Comparison of ENCODE assay signal across 18 cellular contexts in genomic region chr1:228157381-228158126, GRCh38. TPM values are rescaled to one million over a fixed set of nuclear protein-coding genes. Genes with fewer than 3 reads are reported as not detected.
DNase-seq lines count a peak whose midpoint lies in the region; ATAC-seq, FAIRE-seq and TF ChIP-seq lines count a peak whose summit lies in the region.
"Had no signal": no experiment of that assay in that cellular context is flagged by ENCODE, and none has a peak within 500 bp of the region (broad histone marks: within the 10 kb centered on the region; RNA-seq: fewer than 3 reads in every experiment).

No MANE protein-coding gene starts in this region.

- H2BK5ac ChIP-seq in IMR-90 (ENCODE audit: low read depth, low read length, poor library complexity, severe bottlenecking) = no peak overlapping the region
- 0 out of 2 replicates have a peak overlapping the region, but pooled peaks have one; percentile 60 for H2BK5ac ChIP-seq in H1 (ENCODE audit: low read depth, low read length)

- H3K14ac ChIP-seq in IMR-90 (replicated peaks; ENCODE audit: low read depth, low read length) (no peak overlapping the region), H1 (ENCODE audit: insufficient read length) (no peak overlapping the region)

- H3K36me3 Mint-ChIP-seq in activated CD8-positive, alpha-beta memory T cell treated with anti-CD3 and anti-CD28 coated beads, Interleukin-2, amount 10 ng/mL, durations not matched to agents 7 days and 5 days = no peaks in the 10 kb centered on the region
- H3K36me3 Mint-ChIP-seq: mesothelial cell of epicardium, neural progenitor cell had no signal

- no TSS peak for BruUV-seq in IMR-90 (replicated peaks; lab: Mats Ljungman, UMichigan)

- dilution Hi-C loops in IMR-90 (cut with HindIII; ENCODE audit: low sequenced_read_pairs, unreplicated experiment) = no loop called here

- no peaks in the 10 kb centered on the region for H3K36me3 ChIP-seq in IMR-90 (ENCODE audit: control insufficient read depth, insufficient read depth, low read length)
- H3K36me3 ChIP-seq in H1 (ENCODE audit: control insufficient read depth in 2 of 4, insufficient read depth in 4 of 4, low read length in 3 of 4) = no peaks in the 10 kb centered on the region
- no peaks in the 10 kb centered on the region for H3K36me3 ChIP-seq in ovary
- H3K36me3 ChIP-seq: neural progenitor cell had no signal

- peak; percentile 64 for ATAC-seq in activated CD8-positive, alpha-beta memory T cell treated with anti-CD3 and anti-CD28 coated beads, Interleukin-2, amount 10 ng/mL, durations not matched to agents 7 days and 5 days
- no peak for ATAC-seq in IMR-90 (ENCODE audit: low read depth)
- no peak for ATAC-seq in GM19455 (IDR thresholded peaks at IDR 0.05; ENCODE audit: unreplicated experiment)
- ATAC-seq in HG03520 (IDR thresholded peaks at IDR 0.05; ENCODE audit: unreplicated experiment) = no peak
- ATAC-seq: HCT116 had no signal

- H3K79me2 ChIP-seq in H1 (ENCODE audit: control insufficient read depth in 1 of 2, insufficient read depth in 2 of 2, low read length in 2 of 2) = no peaks in the 10 kb centered on the region

- TF ChIP-seq RAD21 in IMR-90 (IDR thresholded peaks at IDR 0.05; ENCODE audit: low read length) (no peak), H1 (IDR thresholded peaks at IDR 0.05 in 1 of 2, conservative IDR thresholded peaks at IDR 0.05 in 1 of 2; ENCODE audit: low read depth in 2 of 2, low read length in 2 of 2) (no peak)

- H3K4me1 ChIP-seq in IMR-90 (ENCODE audit: control insufficient read depth, insufficient read depth, low read length) (peaks cover 4% of the 10 kb centered on the region), H1 (replicated peaks in 1 of 4; ENCODE audit: control insufficient read depth in 3 of 4, insufficient read depth in 4 of 4, low read length in 3 of 4) (peaks cover 0 to 7% (median 4%) of the 10 kb centered on the region in 4 experiments; a peak in 6 of 7 replicates), ovary (ENCODE audit: insufficient read depth) (peaks cover 6% of the 10 kb centered on the region)

- WGBS in IMR-90 (ENCODE audit: extremely low coverage in 2 of 2, insufficient read length in 1 of 2), 2 experiments = 72% methylated on average over 21 of the region's 54 CpGs; no CpG with 5 or more reads in 1 of the 2 experiments
- 94% methylated on average over 43 of the region's 54 CpGs; no CpG with 5 or more reads in 1 of the 2 experiments for WGBS in H1 (ENCODE audit: extremely low coverage in 1 of 2, insufficient coverage in 1 of 2, insufficient read length in 1 of 2, insufficient replicate concordance in 2 of 2, low coverage in 1 of 2, low lambda C conversion rate in 2 of 2, missing lambda C conversion rate in 1 of 2), 2 experiments
- 53 to 69% (median 58%) methylated on average over 41 to 54 of the region's 54 CpGs for WGBS in ovary, 3 donors

- H3K27me3 ChIP-seq in IMR-90 (ENCODE audit: control insufficient read depth, insufficient read depth, low read length) (no peaks in the 10 kb centered on the region), H1 (replicated peaks in 1 of 4; ENCODE audit: control insufficient read depth in 3 of 4, extremely low read depth in 1 of 4, insufficient read depth in 3 of 4, low read length in 3 of 4) (peaks cover 0 to 5% (median 1%) of the 10 kb centered on the region in 4 experiments; a peak in 4 of 7 replicates), ovary (no peaks in the 10 kb centered on the region)
- H3K27me3 ChIP-seq: neural progenitor cell had no signal

- no peak overlapping the region for H3K23ac ChIP-seq in IMR-90 (ENCODE audit: low read depth, low read length)
- no peak overlapping the region for H3K23ac ChIP-seq in H1 (ENCODE audit: insufficient read length)

- TF ChIP-seq POLR2A in IMR-90 (IDR thresholded peaks at IDR 0.05; ENCODE audit: low read depth, low read length) (no peak), H1 (IDR thresholded peaks at IDR 0.05; ENCODE audit: control extremely low read depth in 1 of 2, low read depth in 2 of 2, low read length in 2 of 2) (no peak), ovary (IDR thresholded peaks at IDR 0.05) (no peak)

- intact Hi-C loops in IMR-90 (cut with micrococcal nuclease) = no loop called here
- intact Hi-C loops in ovary (cut with DNase I) = no loop called here

- H3K9ac ChIP-seq in IMR-90 (ENCODE audit: low read depth, low read length) = no peak overlapping the region
- no peak overlapping the region for H3K9ac ChIP-seq in H1 (replicated peaks in 1 of 4; ENCODE audit: extremely low read depth in 1 of 4, low read depth in 3 of 4, low read length in 3 of 4)
- H3K9ac ChIP-seq: neural progenitor cell had no signal

- TF ChIP-seq CTCF in IMR-90 (conservative IDR thresholded peaks at IDR 0.05; ENCODE audit: low read depth, low read length) (no peak), H1 (IDR thresholded peaks at IDR 0.05; ENCODE audit: control extremely low read depth in 1 of 3, insufficient read depth in 1 of 3, low read depth in 1 of 3, low read length in 3 of 3) (no peak), ovary (IDR thresholded peaks at IDR 0.05) (no peak)

- H3K27ac Mint-ChIP-seq in activated CD8-positive, alpha-beta memory T cell treated with anti-CD3 and anti-CD28 coated beads, Interleukin-2, amount 10 ng/mL, durations not matched to agents 7 days and 5 days = peak overlapping the region; percentile 75
- H3K27ac Mint-ChIP-seq: mesothelial cell of epicardium, neural progenitor cell had no signal

- H3K4me2 ChIP-seq in IMR-90 (ENCODE audit: low read depth, low read length) = no peak overlapping the region
- H3K4me2 ChIP-seq in H1 (ENCODE audit: insufficient read depth in 1 of 2, low read depth in 2 of 2, low read length in 2 of 2) = peak overlapping the region in 1 of 2 experiments; percentile 13; a peak in 1 of 4 replicates
- H3K4me2 ChIP-seq: neural progenitor cell had no signal

- POLR2A ChIA-PET in IMR-90 (lab: Charles Lee; ENCODE audit: unreplicated experiment) (no interaction called here), H1 (lab: Charles Lee; ENCODE audit: partially characterized antibody) (interaction anchor here (0.7 to 2.0 kb wide), 3 partner anchors 9 to 56 kb away, joined by 3 to 10 read pairs (median 3); partner anchors contain the start of gene IBA57)

- H2BK12ac ChIP-seq in H1 (ENCODE audit: low read depth, low read length) = no peak overlapping the region

- H2AFZ ChIP-seq in IMR-90 (replicated peaks; ENCODE audit: low read length, poor library complexity) (peak overlapping the region; percentile 8), H1 (ENCODE audit: low read length) (no peak overlapping the region)
- H2AFZ ChIP-seq: neural progenitor cell had no signal

- no peaks in the 10 kb centered on the region for H3K27me3 Mint-ChIP-seq in activated CD8-positive, alpha-beta memory T cell treated with anti-CD3 and anti-CD28 coated beads, Interleukin-2, amount 10 ng/mL, durations not matched to agents 7 days and 5 days

- H2BK20ac ChIP-seq in IMR-90 (ENCODE audit: low read depth, low read length) (no peak overlapping the region), H1 (ENCODE audit: low read length) (no peak overlapping the region)

- H2BK15ac ChIP-seq in IMR-90 (ENCODE audit: low read depth, low read length) (no peak overlapping the region), H1 (ENCODE audit: low read length) (no peak overlapping the region)

- H4K5ac ChIP-seq in IMR-90 (ENCODE audit: low read depth, low read length) (no peak overlapping the region), H1 (ENCODE audit: insufficient read length, low read depth, low read length) (no peak overlapping the region)

- H3K9me3 Mint-ChIP-seq in activated CD8-positive, alpha-beta memory T cell treated with anti-CD3 and anti-CD28 coated beads, Interleukin-2, amount 10 ng/mL, durations not matched to agents 7 days and 5 days (ENCODE audit: low read depth) = no peaks in the 10 kb centered on the region
- H3K9me3 Mint-ChIP-seq: mesothelial cell of epicardium, neural progenitor cell had no signal

- H3K23me2 ChIP-seq in H1 (ENCODE audit: low read depth, low read length) = no peaks in the 10 kb centered on the region

- no peaks in the 10 kb centered on the region; the same call in 1 of the 2 replicates for H4K20me1 ChIP-seq in IMR-90 (ENCODE audit: insufficient read depth, low read length)
- H4K20me1 ChIP-seq in H1 (replicated peaks in 1 of 2; ENCODE audit: control insufficient read depth in 1 of 2, insufficient read depth in 2 of 2, low read length in 2 of 2) = peaks cover 1 to 4% of the 10 kb centered on the region in 2 experiments

- CTCF ChIA-PET in activated CD8-positive, alpha-beta memory T cell treated with anti-CD3 and anti-CD28 coated beads, Interleukin-2, amount 10 ng/mL, durations not matched to agents 7 days and 5 days (lab: Charles Lee) = interaction anchor here (1.3 to 2.8 kb wide), 3 partner anchors 9 to 47 kb away, joined by 3 to 19 read pairs (median 4); partner anchors contain the start of genes GUK1 and IBA57
- CTCF ChIA-PET in IMR-90 (lab: Yijun Ruan, JAX) = no interaction called here
- CTCF ChIA-PET in H1 (lab: Charles Lee; ENCODE audit: partially characterized antibody) = interaction anchor here (1.0 kb wide), 2 partner anchors 25 to 70 kb away, joined by 3 read pairs; no protein-coding TSS in a partner anchor

- no peak overlapping the region for H3K18ac ChIP-seq in IMR-90 (ENCODE audit: low read depth, low read length)
- no peak overlapping the region for H3K18ac ChIP-seq in H1 (ENCODE audit: extremely low read depth, low read length)

- no peak overlapping the region for H2AK5ac ChIP-seq in IMR-90 (ENCODE audit: low read depth, low read length)
- no peak overlapping the region for H2AK5ac ChIP-seq in H1 (ENCODE audit: low read depth, low read length)

- no peak overlapping the region for H4K8ac ChIP-seq in IMR-90 (ENCODE audit: low read depth in 2 of 2, low read length in 2 of 2)
- no peak overlapping the region for H4K8ac ChIP-seq in H1 (ENCODE audit: extremely low read depth, insufficient read depth, low read length)

- H2BK120ac ChIP-seq in IMR-90 (ENCODE audit: low read depth, low read length) (no peak overlapping the region), H1 (replicated peaks; ENCODE audit: low read depth, low read length) (no peak overlapping the region)

- H3K9me1 ChIP-seq in IMR-90 (ENCODE audit: insufficient read depth, low read length) = peaks cover 14% of the 10 kb centered on the region; the same call in 1 of the 2 replicates

- H3K56ac ChIP-seq in IMR-90 (ENCODE audit: extremely low read depth, insufficient read depth, low read length) (no peak overlapping the region), H1 (replicated peaks; ENCODE audit: insufficient read length, low read depth, low read length) (no peak overlapping the region)

- H3K27ac ChIP-seq in IMR-90 (ENCODE audit: insufficient read depth, low read length) (no peak overlapping the region), H1 (ENCODE audit: low read depth, low read length) (no peak overlapping the region), ovary (no peak overlapping the region)
- H3K27ac ChIP-seq: neural progenitor cell had no signal

- peaks cover 5 to 10% of the 10 kb centered on the region in 2 experiments; a peak in 2 of 4 replicates for H3K79me1 ChIP-seq in IMR-90 (ENCODE audit: low read depth in 1 of 2, low read length in 2 of 2)
- 0 out of 2 replicates have a peak, but pooled peaks cover 2% of the 10 kb centered on the region for H3K79me1 ChIP-seq in H1 (ENCODE audit: low read depth, low read length)

- TF ChIP-seq EP300 in H1 (IDR thresholded peaks at IDR 0.05; ENCODE audit: borderline replicate concordance in 1 of 2, low read depth in 2 of 2, low read length in 2 of 2) (no peak), ovary (IDR thresholded peaks at IDR 0.05) (no peak)

- H4K91ac ChIP-seq in IMR-90 (ENCODE audit: insufficient read depth, low read depth, low read length) = no peak overlapping the region
- no peak overlapping the region for H4K91ac ChIP-seq in H1 (replicated peaks; ENCODE audit: insufficient read length, low read length)

- no peak overlapping the region for H3K4me3 ChIP-seq in IMR-90 (ENCODE audit: insufficient read depth, low read depth, low read length)
- no peak overlapping the region for H3K4me3 ChIP-seq in H1 (ENCODE audit: extremely low read depth in 1 of 4, insufficient read depth in 2 of 4, low read depth in 3 of 4, low read length in 4 of 4)
- no peak overlapping the region for H3K4me3 ChIP-seq in ovary
- H3K4me3 ChIP-seq: neural progenitor cell had no signal

- peak; percentile 73 for DNase-seq in activated CD8-positive, alpha-beta memory T cell treated with anti-CD3 and anti-CD28 coated beads, Interleukin-2, amount 10 ng/mL, durations not matched to agents 7 days and 5 days
- no peak for DNase-seq in activated CD8-positive, alpha-beta memory T cell treated with anti-CD3 and anti-CD28 coated beads, Interleukin-2, amount 50 U/mL, for 48 hours
- DNase-seq in IMR-90 (no peak), H1 (ENCODE audit: low read depth in 1 of 2, low spot score in 2 of 2) (no peak), ovary (peak in 4 of 5 donors; percentile 21 to 39 (median 25)), superior temporal gyrus (ENCODE audit: extremely low spot score) (no peak)
- DNase-seq: central memory CD4-positive, alpha-beta T cell; erythroblast; NCI-H1417 treated with DMSO at 0.1 percent for 48 hours; NCI-H510A had no signal

- no peak for FAIRE-seq in H1 (lab: Jason Lieb, UNC)
- FAIRE-seq: A204.1, frontal cortex, GM18507 had no signal

- H3K4me3 Mint-ChIP-seq in activated CD8-positive, alpha-beta memory T cell treated with anti-CD3 and anti-CD28 coated beads, Interleukin-2, amount 10 ng/mL, durations not matched to agents 7 days and 5 days = peak overlapping the region; percentile 5
- H3K4me3 Mint-ChIP-seq: mesothelial cell of epicardium, neural progenitor cell had no signal

- in situ Hi-C loops in IMR-90 (cut with MboI; ENCODE audit: low sequenced_read_pairs) = no loop called here

- no peak overlapping the region for H3K4ac ChIP-seq in IMR-90 (ENCODE audit: low read depth, low read length)
- H3K4ac ChIP-seq in H1 (replicated peaks; ENCODE audit: insufficient read length, low read depth, low read length) = no peak overlapping the region

- no peak overlapping the region for H2AK9ac ChIP-seq in IMR-90 (replicated peaks; ENCODE audit: low read depth, low read length, poor library complexity)

- H3K9me3 ChIP-seq in IMR-90 (ENCODE audit: control insufficient read depth, insufficient read depth, low read length) = no peaks in the 10 kb centered on the region
- H3K9me3 ChIP-seq in H1 (ENCODE audit: insufficient read depth in 2 of 2, low read depth in 1 of 2, low read length in 1 of 2) = no peaks in the 10 kb centered on the region
- H3K9me3 ChIP-seq in ovary = no peaks in the 10 kb centered on the region

- H3K4me1 Mint-ChIP-seq in activated CD8-positive, alpha-beta memory T cell treated with anti-CD3 and anti-CD28 coated beads, Interleukin-2, amount 10 ng/mL, durations not matched to agents 7 days and 5 days = peaks cover 30% of the 10 kb centered on the region

RNA-seq across cellular contexts. Expression of gene GJC2, which starts 7.8 kb away (rescaled TPM):
- 1 to 10 TPM; 1.1 to 1.8 TPM for total RNA-seq in activated CD8-positive, alpha-beta memory T cell treated with anti-CD3 and anti-CD28 coated beads, Interleukin-2, amount 10 ng/mL, durations not matched to agents 7 days and 5 days
- 1.1 and 1.4 TPM in 2 replicates for total RNA-seq in IMR-90 (2012; rRNA removed)
- 1.7 and 2.6 TPM in 2 replicates for polyA plus RNA-seq in IMR-90 (2012; rRNA removed)
- 1.5 and 2.6 TPM in 2 replicates for polyA plus RNA-seq in IMR-90 (2012; cell fraction: cytosol; rRNA removed)
- polyA plus RNA-seq in IMR-90 (2012; cell fraction: nucleus; rRNA removed; ENCODE audit: low replicate concordance) = 2.1 and 4.8 TPM in 2 replicates
- total RNA-seq in H1 (2021; fragmentation: NEBNext Ultra II Directional; extraction: Animal tissue kit (Norgen Biotek cat#: 25700)) = 0.54 and 0.55 TPM in 2 replicates
- polyA plus RNA-seq in H1 (2011; rRNA removed) = 0.17 and 0.28 TPM in 2 replicates
- 0.27 TPM for polyA plus RNA-seq in H1 (2011; cell fraction: cytosol; rRNA removed)
- 0.54 TPM for polyA plus RNA-seq in H1 (2011; cell fraction: nucleus; rRNA removed)
- 0.25 to 0.57 TPM (median 0.40 TPM) in 4 replicates for polyA plus RNA-seq in H1 (2012, experiment 1 of 2)
- polyA plus RNA-seq in H1 (2012, experiment 2 of 2) = 0.10 TPM
- polyA plus RNA-seq in H1 (2013, experiment 1 of 2) = 0.36 TPM
- polyA plus RNA-seq in H1 (2013, experiment 2 of 2) = 0.40 TPM
- 0.16 and 0.22 TPM in 2 replicates for polyA minus RNA-seq in H1 (2011; rRNA and poly(A)+ RNA removed)
- not detected for polyA minus RNA-seq in H1 (2011; cell fraction: cytosol; rRNA and poly(A)+ RNA removed)
- polyA minus RNA-seq in H1 (2011; cell fraction: nucleus; rRNA and poly(A)+ RNA removed) = 0.60 TPM
- total RNA-seq in ovary = 10 to 100 TPM in 2 of 7 donors, 1 to 10 TPM in 5; 2.2 to 12.6 (median 8.0) TPM
- 1 to 10 TPM in 1 of 2 donors, under 1 TPM in 1; 0.18 to 2.3 TPM for polyA plus RNA-seq in ovary

RNA-seq across cellular contexts. Expression of gene IBA57, which starts 8.1 kb away (rescaled TPM):
- 1 to 10 TPM; 6.8 to 8.5 TPM for total RNA-seq in activated CD8-positive, alpha-beta memory T cell treated with anti-CD3 and anti-CD28 coated beads, Interleukin-2, amount 10 ng/mL, durations not matched to agents 7 days and 5 days
- total RNA-seq in IMR-90 (2012; rRNA removed) (1.7 and 2.0 TPM in 2 replicates), ovary (10 to 100 TPM in 4 of 7 donors, 1 to 10 TPM in 3; 3.7 to 14.5 (median 11.1) TPM)
- polyA plus RNA-seq in IMR-90 (2012; rRNA removed) (2.6 TPM in 2 replicates), H1 (2011; rRNA removed) (2.6 and 5.3 TPM in 2 replicates), ovary (1 to 10 TPM; 2.8 to 5.8 TPM)
- polyA plus RNA-seq in IMR-90 (2012; cell fraction: cytosol; rRNA removed) = 3.8 and 4.0 TPM in 2 replicates
- 4.9 and 9.5 TPM in 2 replicates for polyA plus RNA-seq in IMR-90 (2012; cell fraction: nucleus; rRNA removed; ENCODE audit: low replicate concordance)
- total RNA-seq in H1 (2021; fragmentation: NEBNext Ultra II Directional; extraction: Animal tissue kit (Norgen Biotek cat#: 25700)) = 5.9 and 7.8 TPM in 2 replicates
- polyA plus RNA-seq in H1 (2011; cell fraction: cytosol; rRNA removed) = 4.6 TPM
- polyA plus RNA-seq in H1 (2011; cell fraction: nucleus; rRNA removed) = 7.1 TPM
- polyA plus RNA-seq in H1 (2012, experiment 1 of 2) = 2.9 to 3.9 TPM (median 3.6 TPM) in 4 replicates
- polyA plus RNA-seq in H1 (2012, experiment 2 of 2) = 1.6 TPM
- polyA plus RNA-seq in H1 (2013, experiment 1 of 2) = 2.3 TPM
- 2.3 TPM for polyA plus RNA-seq in H1 (2013, experiment 2 of 2)
- 3.2 and 3.3 TPM in 2 replicates for polyA minus RNA-seq in H1 (2011; rRNA and poly(A)+ RNA removed)
- polyA minus RNA-seq in H1 (2011; cell fraction: cytosol; rRNA and poly(A)+ RNA removed) = 2.8 TPM
- polyA minus RNA-seq in H1 (2011; cell fraction: nucleus; rRNA and poly(A)+ RNA removed) = 8.4 TPM

RNA-seq across cellular contexts. Expression of gene GUK1, which starts 17.5 kb away (rescaled TPM):
- 100 to 1,000 TPM; 262 to 325 TPM for total RNA-seq in activated CD8-positive, alpha-beta memory T cell treated with anti-CD3 and anti-CD28 coated beads, Interleukin-2, amount 10 ng/mL, durations not matched to agents 7 days and 5 days
- 465 and 524 TPM in 2 replicates for total RNA-seq in IMR-90 (2012; rRNA removed)
- polyA plus RNA-seq in IMR-90 (2012; rRNA removed) = 548 and 630 TPM in 2 replicates
- 522 and 1,067 TPM in 2 replicates for polyA plus RNA-seq in IMR-90 (2012; cell fraction: cytosol; rRNA removed)
- 571 and 1,090 TPM in 2 replicates for polyA plus RNA-seq in IMR-90 (2012; cell fraction: nucleus; rRNA removed; ENCODE audit: low replicate concordance)
- total RNA-seq in H1 (2021; fragmentation: NEBNext Ultra II Directional; extraction: Animal tissue kit (Norgen Biotek cat#: 25700)) = 68.5 TPM in 2 replicates
- 182 and 183 TPM in 2 replicates for polyA plus RNA-seq in H1 (2011; rRNA removed)
- 167 TPM for polyA plus RNA-seq in H1 (2011; cell fraction: cytosol; rRNA removed)
- polyA plus RNA-seq in H1 (2011; cell fraction: nucleus; rRNA removed) = 249 TPM
- polyA plus RNA-seq in H1 (2012, experiment 1 of 2) = 36.2 to 105 TPM (median 94.7 TPM) in 4 replicates
- 106 TPM for polyA plus RNA-seq in H1 (2012, experiment 2 of 2)
- polyA plus RNA-seq in H1 (2013, experiment 1 of 2) = 97.5 TPM
- polyA plus RNA-seq in H1 (2013, experiment 2 of 2) = 90.9 TPM
- polyA minus RNA-seq in H1 (2011; rRNA and poly(A)+ RNA removed) = 25.4 and 32.8 TPM in 2 replicates
- 33.8 TPM for polyA minus RNA-seq in H1 (2011; cell fraction: cytosol; rRNA and poly(A)+ RNA removed)
- 70.3 TPM for polyA minus RNA-seq in H1 (2011; cell fraction: nucleus; rRNA and poly(A)+ RNA removed)
- total RNA-seq in ovary = 100 to 1,000 TPM; 129 to 256 (median 171) TPM
- 100 to 1,000 TPM in 1 of 2 donors, 10 to 100 TPM in 1; 17.7 to 228 TPM for polyA plus RNA-seq in ovary

RNA-seq across cellular contexts. Expression of gene MRPL55, which starts 48.5 kb away (rescaled TPM):
- 10 to 100 TPM; 51.9 to 56.4 TPM for total RNA-seq in activated CD8-positive, alpha-beta memory T cell treated with anti-CD3 and anti-CD28 coated beads, Interleukin-2, amount 10 ng/mL, durations not matched to agents 7 days and 5 days
- total RNA-seq in IMR-90 (2012; rRNA removed) (48.9 TPM in 2 replicates), ovary (10 to 100 TPM; 36.4 to 98.5 (median 43.3) TPM)
- polyA plus RNA-seq in IMR-90 (2012; rRNA removed) (95.4 and 121 TPM in 2 replicates), H1 (2011; rRNA removed) (244 and 249 TPM in 2 replicates), ovary (10 to 100 TPM; 14.6 to 87.5 TPM)
- 115 and 152 TPM in 2 replicates for polyA plus RNA-seq in IMR-90 (2012; cell fraction: cytosol; rRNA removed)
- 146 and 244 TPM in 2 replicates for polyA plus RNA-seq in IMR-90 (2012; cell fraction: nucleus; rRNA removed; ENCODE audit: low replicate concordance)
- 59.0 and 62.7 TPM in 2 replicates for total RNA-seq in H1 (2021; fragmentation: NEBNext Ultra II Directional; extraction: Animal tissue kit (Norgen Biotek cat#: 25700))
- 186 TPM for polyA plus RNA-seq in H1 (2011; cell fraction: cytosol; rRNA removed)
- polyA plus RNA-seq in H1 (2011; cell fraction: nucleus; rRNA removed) = 157 TPM
- polyA plus RNA-seq in H1 (2012, experiment 1 of 2) = 31.0 to 91.5 TPM (median 85.9 TPM) in 4 replicates
- 110 TPM for polyA plus RNA-seq in H1 (2012, experiment 2 of 2)
- polyA plus RNA-seq in H1 (2013, experiment 1 of 2) = 72.3 TPM
- polyA plus RNA-seq in H1 (2013, experiment 2 of 2) = 69.2 TPM
- 30.6 and 36.8 TPM in 2 replicates for polyA minus RNA-seq in H1 (2011; rRNA and poly(A)+ RNA removed)
- polyA minus RNA-seq in H1 (2011; cell fraction: cytosol; rRNA and poly(A)+ RNA removed) = 38.5 TPM
- 46.7 TPM for polyA minus RNA-seq in H1 (2011; cell fraction: nucleus; rRNA and poly(A)+ RNA removed)

RNA-seq across cellular contexts. Expression of gene OBSCN, which starts 50.3 kb away (rescaled TPM):
- total RNA-seq in activated CD8-positive, alpha-beta memory T cell treated with anti-CD3 and anti-CD28 coated beads, Interleukin-2, amount 10 ng/mL, durations not matched to agents 7 days and 5 days = 10 to 100 TPM in 1 of 2 experiments, 1 to 10 TPM in 1; 5.7 to 10.4 TPM
- total RNA-seq in IMR-90 (2012; rRNA removed) (4.1 and 4.2 TPM in 2 replicates), ovary (10 to 100 TPM; 21.7 to 37.1 (median 29.9) TPM)
- polyA plus RNA-seq in IMR-90 (2012; rRNA removed) (9.5 and 10.0 TPM in 2 replicates), H1 (2011; rRNA removed) (7.5 and 10.1 TPM in 2 replicates), ovary (10 to 100 TPM in 1 of 2 donors, 1 to 10 TPM in 1; 3.5 to 11.9 TPM)
- 3.6 and 7.2 TPM in 2 replicates for polyA plus RNA-seq in IMR-90 (2012; cell fraction: cytosol; rRNA removed)
- polyA plus RNA-seq in IMR-90 (2012; cell fraction: nucleus; rRNA removed; ENCODE audit: low replicate concordance) = 69.7 and 96.2 TPM in 2 replicates
- total RNA-seq in H1 (2021; fragmentation: NEBNext Ultra II Directional; extraction: Animal tissue kit (Norgen Biotek cat#: 25700)) = 21.0 and 28.4 TPM in 2 replicates
- polyA plus RNA-seq in H1 (2011; cell fraction: cytosol; rRNA removed) = 9.8 TPM
- polyA plus RNA-seq in H1 (2011; cell fraction: nucleus; rRNA removed) = 70.1 TPM
- polyA plus RNA-seq in H1 (2012, experiment 1 of 2) = 11.7 to 20.8 TPM (median 19.4 TPM) in 4 replicates
- 6.5 TPM for polyA plus RNA-seq in H1 (2012, experiment 2 of 2)
- 6.5 TPM for polyA plus RNA-seq in H1 (2013, experiment 1 of 2)
- polyA plus RNA-seq in H1 (2013, experiment 2 of 2) = 4.8 TPM
- polyA minus RNA-seq in H1 (2011; rRNA and poly(A)+ RNA removed) = 13.8 and 16.4 TPM in 2 replicates
- 18.6 TPM for polyA minus RNA-seq in H1 (2011; cell fraction: cytosol; rRNA and poly(A)+ RNA removed)
- polyA minus RNA-seq in H1 (2011; cell fraction: nucleus; rRNA and poly(A)+ RNA removed) = 55.0 TPM

Comparison
In these comparisons a context has a peak if more than half of its experiments do, and no peak if none do; other contexts are left out.
1. DNase-seq: peak in activated CD8-positive, alpha-beta memory T cell treated with anti-CD3 and anti-CD28 coated beads, Interleukin-2, amount 10 ng/mL, durations not matched to agents 7 days and 5 days (single experiment) and ovary (4 of 5); none in activated CD8-positive, alpha-beta memory T cell treated with anti-CD3 and anti-CD28 coated beads, Interleukin-2, amount 50 U/mL, for 48 hours (single experiment), IMR-90 (single experiment), H1 (0 of 2) and superior temporal gyrus (single experiment).